In genomic region chr18:35789543-35789942, GRCh38 we compare ENCODE assay signal across 10 cellular contexts.
"Had no signal": no experiment of that assay in that cellular context is flagged by ENCODE, and none has a peak within 500 bp of the region (broad histone marks: within the 10 kb centered on the region; RNA-seq: fewer than 3 reads in every experiment).

No MANE protein-coding gene starts in this region.

- H3K4me3 ChIP-seq: GM23338 had no signal

- ATAC-seq: GM23338, HepG2 had no signal

- FAIRE-seq: H1, H54, HepG2 had no signal

- DNase-seq: H9, HCEC 1CT, Karpas-422, KBM-7 had no signal

- H3K9ac ChIP-seq: KMS-11 had no signal

- H2AFZ ChIP-seq: GM23338 had no signal

- H3K27ac ChIP-seq: HL-60, KMS-11 had no signal

- H3K4me2 ChIP-seq: GM23338, KMS-11 had no signal
